Comparison of ENCODE assay signal across 16 cellular contexts in genomic region chr6:151075005-151075404, GRCh38.
DNase-seq lines count a peak whose midpoint lies in the region; ATAC-seq, FAIRE-seq and TF ChIP-seq lines count a peak whose summit lies in the region.
"Had no signal": no experiment of that assay in that cellular context is flagged by ENCODE, and none has a peak within 500 bp of the region (broad histone marks: within the 10 kb centered on the region; RNA-seq: fewer than 3 reads in every experiment).

No MANE protein-coding gene starts in this region.

- TF ChIP-seq CTCF in HepG2 (CRISPR knock-in tag; IDR thresholded peaks at IDR 0.05) (no peak), right lobe of liver (IDR thresholded peaks at IDR 0.05) (no peak), brain microvascular endothelial cell (IDR thresholded peaks at IDR 0.05; ENCODE audit: low read depth, low read length, missing control alignments) (no peak), osteocyte (IDR thresholded peaks at IDR 0.05) (no peak), coronary artery (IDR thresholded peaks at IDR 0.05) (no peak)

- H3K4me3 ChIP-seq in HepG2 (replicated peaks in 1 of 3; ENCODE audit: insufficient read depth in 1 of 3, low read depth in 2 of 3, low read length in 3 of 3) (no peak overlapping the region), right lobe of liver (no peak overlapping the region), brain microvascular endothelial cell (ENCODE audit: low read depth, low read length) (no peak overlapping the region), coronary artery (no peak overlapping the region)
- H3K4me3 ChIP-seq: GM23338 had no signal

- TF ChIP-seq RAD21 in HepG2 (CRISPR knock-in tag; IDR thresholded peaks at IDR 0.05), result no peak

- H3K27ac ChIP-seq in HepG2 (ENCODE audit: extremely low read length, insufficient read depth, low read length) (no peak overlapping the region), right lobe of liver (no peak overlapping the region), brain microvascular endothelial cell (peak overlapping the region; percentile 49), coronary artery (peak overlapping the region in 1 of 2 donors; percentile 3)
- H3K27ac ChIP-seq: BLaER1 treated with 17β-estradiol and CSF1 and Interleukin-3, amounts not matched to agents 10 nM and 100 nM had no signal

- DNase-seq in HepG2 (ENCODE audit: low spot score) (no peak), right lobe of liver (no peak), brain microvascular endothelial cell (no peak), osteocyte (ENCODE audit: extremely low spot score, unreplicated experiment) (no peak), NCI-H128 (lab: John Stamatoyannopoulos, UW; ENCODE audit: unreplicated experiment) (no peak), NOMO-1 treated with dmso at 0.1 percent for 144 hours (lab: John Stamatoyannopoulos, UW; ENCODE audit: unreplicated experiment) (no peak), coronary artery (ENCODE audit: low spot score) (no peak)
- DNase-seq: 8988T; ACHN; CD4-positive, CD25-positive, alpha-beta regulatory T cell; DMS 273 treated with DMSO at 0.1 percent for 48 hours; DMS79; H9 had no signal

- H3K4me1 ChIP-seq in HepG2 (ENCODE audit: insufficient read depth, low read length), result peaks cover 24% of the 10 kb centered on the region
- H3K4me1 ChIP-seq in right lobe of liver, result no peaks in the 10 kb centered on the region

- H3K4me3 Mint-ChIP-seq in osteocyte (ENCODE audit: unreplicated experiment), result no peak overlapping the region
- H3K4me3 Mint-ChIP-seq: CD4-positive, CD25-positive, alpha-beta regulatory T cell; GM23338; H9 had no signal

- ATAC-seq in HepG2 (no peak), right lobe of liver (no peak)
- ATAC-seq: GM23338 had no signal

- H3K36me3 ChIP-seq in HepG2 (replicated peaks in 1 of 2; ENCODE audit: control insufficient read depth in 1 of 2, insufficient read depth in 2 of 2, low read length in 2 of 2) (peaks cover 4 to 13% of the 10 kb centered on the region in 2 experiments; a peak in 4 of 5 replicates), right lobe of liver (no peaks in the 10 kb centered on the region), brain microvascular endothelial cell (replicated peaks) (no peaks in the 10 kb centered on the region)

- POLR2A ChIA-PET in HepG2 (lab: Yijun Ruan, JAX), result no interaction called here

- H3K27ac Mint-ChIP-seq in osteocyte (ENCODE audit: unreplicated experiment), result peak overlapping the region; percentile 50
- H3K27ac Mint-ChIP-seq: CD4-positive, CD25-positive, alpha-beta regulatory T cell; GM23338; H9 had no signal

- no peak overlapping the region for H3K9ac ChIP-seq in HepG2 (ENCODE audit: insufficient read depth, low read depth, low read length)
- H3K9ac ChIP-seq: BLaER1 treated with 17β-estradiol and CSF1 and Interleukin-3, amounts not matched to agents 10 nM and 100 nM had no signal

- in situ Hi-C loops in HepG2 (cut with HindIII; ENCODE audit: extremely low pct_ligation_motif_present, low pct_unique_long_range_greater_than_20kb), result no loop called here
- in situ Hi-C loops in brain microvascular endothelial cell (cut with HindIII; ENCODE audit: low pct_ligation_motif_present, low sequenced_read_pairs), result no loop called here

- peaks cover 14% of the 10 kb centered on the region for H3K36me3 Mint-ChIP-seq in osteocyte (ENCODE audit: unreplicated experiment)

- H3K79me2 ChIP-seq in HepG2 (ENCODE audit: insufficient read depth, low read length), result no peaks in the 10 kb centered on the region

- peaks cover 38% of the 10 kb centered on the region for H3K4me1 Mint-ChIP-seq in osteocyte (ENCODE audit: unreplicated experiment)
- H3K4me1 Mint-ChIP-seq: GM23338 had no signal

- H3K9me3 Mint-ChIP-seq in osteocyte (ENCODE audit: unreplicated experiment), result peaks cover 13% of the 10 kb centered on the region
- H3K9me3 Mint-ChIP-seq: GM23338, H9 had no signal

- FAIRE-seq in HepG2 (lab: Jason Lieb, UNC), result no peak
- FAIRE-seq: G401.6 had no signal

- H3K27me3 Mint-ChIP-seq in osteocyte (ENCODE audit: unreplicated experiment), result no peaks in the 10 kb centered on the region
- H3K27me3 Mint-ChIP-seq: CD4-positive, CD25-positive, alpha-beta regulatory T cell had no signal

- H4K20me1 ChIP-seq in HepG2 (ENCODE audit: insufficient read depth, low read length), result no peaks in the 10 kb centered on the region
- H4K20me1 ChIP-seq: BLaER1 treated with 17β-estradiol and CSF1 and Interleukin-3, amounts not matched to agents 10 nM and 100 nM had no signal

- H3K27me3 ChIP-seq in HepG2 (ENCODE audit: control insufficient read depth in 1 of 2, insufficient read depth in 2 of 2, low read length in 2 of 2) (no peaks in the 10 kb centered on the region), right lobe of liver (no peaks in the 10 kb centered on the region), brain microvascular endothelial cell (replicated peaks) (no peaks in the 10 kb centered on the region)
- H3K27me3 ChIP-seq: BLaER1 treated with 17β-estradiol and CSF1 and Interleukin-3, amounts not matched to agents 10 nM and 100 nM had no signal

- H3K9me3 ChIP-seq in HepG2 (ENCODE audit: low read length), result no peaks in the 10 kb centered on the region
- no peaks in the 10 kb centered on the region for H3K9me3 ChIP-seq in right lobe of liver

- H3K4me2 ChIP-seq in HepG2 (ENCODE audit: low read depth, low read length), result no peak overlapping the region
- H3K4me2 ChIP-seq: BLaER1 treated with 17β-estradiol and CSF1 and Interleukin-3, amounts not matched to agents 10 nM and 100 nM; GM23338 had no signal

- intact Hi-C loops in HepG2 (cut with micrococcal nuclease; ENCODE audit: unreplicated experiment) (no loop called here), right lobe of liver (cut with DNase I) (no loop called here)

- H2AFZ ChIP-seq in HepG2 (ENCODE audit: low read length), result no peak overlapping the region
- H2AFZ ChIP-seq: GM23338 had no signal

- WGBS in HepG2 (ENCODE audit: low lambda C conversion rate), result 96% methylated on average over 3 of the region's 3 CpGs
- WGBS in right lobe of liver (ENCODE audit: insufficient coverage, low coverage, low lambda C conversion rate, missing lambda C conversion rate), result 98% methylated on average over 3 of the region's 3 CpGs

- CTCF ChIA-PET in HepG2 (lab: Yijun Ruan, JAX; ENCODE audit: low intra/inter-chr PET ratio, low total read pairs), result no interaction called here

- TF ChIP-seq EP300 in HepG2 (IDR thresholded peaks at IDR 0.05; ENCODE audit: low read depth in 2 of 2, low read length in 2 of 2) (no peak), HepG2 (CRISPR knock-in tag; IDR thresholded peaks at IDR 0.05; ENCODE audit: borderline replicate concordance) (no peak)

- BruUV-seq in HepG2 (replicated peaks; lab: Mats Ljungman, UMichigan), result no TSS peak

- no peak for TF ChIP-seq POLR2A in HepG2 (IDR thresholded peaks at IDR 0.05; ENCODE audit: insufficient read depth in 1 of 2, low read depth in 2 of 2, low read length in 2 of 2)
- no peak for TF ChIP-seq POLR2A in right lobe of liver (IDR thresholded peaks at IDR 0.05)

TF ChIP-seq in HepG2, 621 proteins besides CTCF, POLR2A, EP300 and RAD21 (continues in another document):
- TF ChIP-seq ZNF883 (CRISPR knock-in tag; IDR thresholded peaks at IDR 0.05; ENCODE audit: not compliant biosample characterization) (no peak), DNMT3B (CRISPR knock-in tag; conservative IDR thresholded peaks at IDR 0.05) (no peak), ZNF558 (CRISPR knock-in tag; IDR thresholded peaks at IDR 0.05; ENCODE audit: borderline replicate concordance) (no peak), GLI4 (CRISPR knock-in tag; IDR thresholded peaks at IDR 0.05; ENCODE audit: borderline replicate concordance) (no peak)
- TF ChIP-seq, protein P1, sequence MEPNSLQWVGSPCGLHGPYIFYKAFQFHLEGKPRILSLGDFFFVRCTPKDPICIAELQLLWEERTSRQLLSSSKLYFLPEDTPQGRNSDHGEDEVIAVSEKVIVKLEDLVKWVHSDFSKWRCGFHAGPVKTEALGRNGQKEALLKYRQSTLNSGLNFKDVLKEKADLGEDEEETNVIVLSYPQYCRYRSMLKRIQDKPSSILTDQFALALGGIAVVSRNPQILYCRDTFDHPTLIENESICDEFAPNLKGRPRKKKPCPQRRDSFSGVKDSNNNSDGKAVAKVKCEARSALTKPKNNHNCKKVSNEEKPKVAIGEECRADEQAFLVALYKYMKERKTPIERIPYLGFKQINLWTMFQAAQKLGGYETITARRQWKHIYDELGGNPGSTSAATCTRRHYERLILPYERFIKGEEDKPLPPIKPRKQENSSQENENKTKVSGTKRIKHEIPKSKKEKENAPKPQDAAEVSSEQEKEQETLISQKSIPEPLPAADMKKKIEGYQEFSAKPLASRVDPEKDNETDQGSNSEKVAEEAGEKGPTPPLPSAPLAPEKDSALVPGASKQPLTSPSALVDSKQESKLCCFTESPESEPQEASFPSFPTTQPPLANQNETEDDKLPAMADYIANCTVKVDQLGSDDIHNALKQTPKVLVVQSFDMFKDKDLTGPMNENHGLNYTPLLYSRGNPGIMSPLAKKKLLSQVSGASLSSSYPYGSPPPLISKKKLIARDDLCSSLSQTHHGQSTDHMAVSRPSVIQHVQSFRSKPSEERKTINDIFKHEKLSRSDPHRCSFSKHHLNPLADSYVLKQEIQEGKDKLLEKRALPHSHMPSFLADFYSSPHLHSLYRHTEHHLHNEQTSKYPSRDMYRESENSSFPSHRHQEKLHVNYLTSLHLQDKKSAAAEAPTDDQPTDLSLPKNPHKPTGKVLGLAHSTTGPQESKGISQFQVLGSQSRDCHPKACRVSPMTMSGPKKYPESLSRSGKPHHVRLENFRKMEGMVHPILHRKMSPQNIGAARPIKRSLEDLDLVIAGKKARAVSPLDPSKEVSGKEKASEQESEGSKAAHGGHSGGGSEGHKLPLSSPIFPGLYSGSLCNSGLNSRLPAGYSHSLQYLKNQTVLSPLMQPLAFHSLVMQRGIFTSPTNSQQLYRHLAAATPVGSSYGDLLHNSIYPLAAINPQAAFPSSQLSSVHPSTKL (CRISPR knock-in tag; IDR thresholded peaks at IDR 0.05), result no peak
